ENCODE assay signal across 28 cellular contexts in the genomic region with DNA sequence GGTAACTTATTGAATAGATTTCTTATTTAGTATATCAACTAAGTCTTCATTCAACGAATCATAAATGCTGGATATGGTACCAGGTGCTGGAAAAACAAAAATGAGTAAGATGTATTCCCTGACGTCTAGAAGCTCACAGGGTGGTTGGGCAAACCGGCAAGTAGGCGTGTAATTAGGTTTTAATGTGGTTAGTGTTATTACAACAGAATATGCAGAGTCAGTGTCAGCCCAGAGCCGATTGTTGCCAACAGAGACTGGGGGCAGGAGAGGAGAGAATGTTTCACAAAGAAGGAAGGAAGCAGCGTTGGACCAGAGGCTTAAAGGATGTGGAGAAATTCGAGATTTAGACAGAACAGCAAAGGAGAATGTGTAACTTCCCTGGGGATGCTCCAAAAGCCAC.
DNase-seq lines count a peak whose midpoint lies in the region; ATAC-seq and TF ChIP-seq lines count a peak whose summit lies in the region.
"Had no signal": no experiment of that assay in that cellular context is flagged by ENCODE, and none has a peak within 500 bp of the region (broad histone marks: within the 10 kb centered on the region; RNA-seq: fewer than 3 reads in every experiment).

No MANE protein-coding gene starts in this region.

- no peak overlapping the region for H3K27ac Mint-ChIP-seq in progenitor cell of endocrine pancreas
- H3K27ac Mint-ChIP-seq: activated CD4-positive, alpha-beta memory T cell treated with anti-CD3 and anti-CD28 coated beads for 36 hours; activated naive CD8-positive, alpha-beta T cell treated with anti-CD3 and anti-CD28 coated beads, Interleukin-2, amount 50 U/mL, for 24 hours; CD4-positive, CD25-positive, alpha-beta regulatory T cell; dendritic cell treated with granulocyte-macrophage colony-stimulating factor and Interleukin-4, amounts not matched to agents 40 ng/mL and 50 ng/mL, for 4 days; immature natural killer cell; nephron progenitor cell had no signal

- CTCF ChIA-PET in A673 (lab: Charles Lee): no interaction called here

- POLR2A ChIA-PET in A673 (lab: Charles Lee; ENCODE audit: low non-redundant PET): no interaction called here

- DNase-seq in A673 (ENCODE audit: low spot score): peak; percentile 50
- DNase-seq in H4 (ENCODE audit: low spot score): peak; percentile 66
- DNase-seq in SKM-1 treated with dmso at 0.1 percent for 144 hours (lab: John Stamatoyannopoulos, UW; ENCODE audit: unreplicated experiment): peak; percentile 82
- peak; percentile 29 to 80 for DNase-seq in fibroblast of lung (ENCODE audit: low read depth in 2 of 2)
- no peak for DNase-seq in progenitor cell of endocrine pancreas (ENCODE audit: low spot score, unreplicated experiment)
- DNase-seq in cerebellar nuclear complex (lab: John Stamatoyannopoulos, UW): no peak
- DNase-seq: activated CD4-positive, alpha-beta memory T cell treated with anti-CD3 and anti-CD28 coated beads for 36 hours; activated CD4-positive, CD25-positive, alpha-beta regulatory T cell; activated effector memory CD4-positive, alpha-beta T cell treated with Interleukin-2 at 50 U/mL for 16 hours; activated naive CD8-positive, alpha-beta T cell treated with anti-CD3 and anti-CD28 coated beads, Interleukin-2, amount 50 U/mL, for 24 hours; CD4-positive, CD25-positive, alpha-beta regulatory T cell; GF-D8; immature natural killer cell; left ventricle myocardium superior; NCI-H1105 treated with DMSO at 0.1 percent for 48 hours; NCI-H2081 treated with DMSO at 0.1 percent for 48 hours; nephron progenitor cell; RPMI8226; SK-N-SH; upper lobe of right lung had no signal

- no peaks in the 10 kb centered on the region for H3K36me3 ChIP-seq in A673 (ENCODE audit: insufficient read depth, low read length, poor library complexity, severe bottlenecking)
- H3K36me3 ChIP-seq in fibroblast of lung (ENCODE audit: control insufficient read depth, insufficient read depth, low read length): no peaks in the 10 kb centered on the region
- H3K36me3 ChIP-seq: cardiac muscle cell, upper lobe of right lung had no signal

- no peak overlapping the region for H3K4me3 Mint-ChIP-seq in progenitor cell of endocrine pancreas (ENCODE audit: low read depth)
- H3K4me3 Mint-ChIP-seq: activated CD4-positive, alpha-beta memory T cell treated with anti-CD3 and anti-CD28 coated beads for 36 hours; activated naive CD8-positive, alpha-beta T cell treated with anti-CD3 and anti-CD28 coated beads, Interleukin-2, amount 50 U/mL, for 24 hours; CD4-positive, CD25-positive, alpha-beta regulatory T cell; dendritic cell treated with granulocyte-macrophage colony-stimulating factor and Interleukin-4, amounts not matched to agents 40 ng/mL and 50 ng/mL, for 4 days; immature natural killer cell; nephron progenitor cell had no signal

- H3K27me3 Mint-ChIP-seq in progenitor cell of endocrine pancreas: no peaks in the 10 kb centered on the region
- H3K27me3 Mint-ChIP-seq: activated CD4-positive, alpha-beta memory T cell treated with anti-CD3 and anti-CD28 coated beads for 36 hours; activated naive CD8-positive, alpha-beta T cell treated with anti-CD3 and anti-CD28 coated beads, Interleukin-2, amount 50 U/mL, for 24 hours; CD4-positive, CD25-positive, alpha-beta regulatory T cell; dendritic cell treated with granulocyte-macrophage colony-stimulating factor and Interleukin-4, amounts not matched to agents 40 ng/mL and 50 ng/mL, for 4 days had no signal

- H3K4me2 ChIP-seq in fibroblast of lung (ENCODE audit: extremely low read depth, insufficient read depth, low read length): no peak overlapping the region
- H3K4me2 ChIP-seq: SK-N-SH had no signal

- H2AFZ ChIP-seq in fibroblast of lung (ENCODE audit: low read length): no peak overlapping the region
- H2AFZ ChIP-seq: parathyroid adenoma had no signal

- no peak for ATAC-seq in HG03135 (IDR thresholded peaks at IDR 0.05; ENCODE audit: unreplicated experiment)
- no peak for ATAC-seq in HG03565 (IDR thresholded peaks at IDR 0.05; ENCODE audit: unreplicated experiment)
- ATAC-seq: activated naive CD8-positive, alpha-beta T cell treated with anti-CD3 and anti-CD28 coated beads, Interleukin-2, amount 50 U/mL, for 24 hours; GM12878; HepG2; left ventricle myocardium superior; sciatic nerve; upper lobe of right lung had no signal

- BruUV-seq in A673 (replicated peaks; lab: Mats Ljungman, UMichigan): no TSS peak

- no peak overlapping the region for H3K9ac ChIP-seq in fibroblast of lung (ENCODE audit: insufficient read depth, low read length)
- H3K9ac ChIP-seq: parathyroid adenoma, SK-N-SH had no signal

- H3K4me3 ChIP-seq in A673 (ENCODE audit: low read depth, low read length, poor library complexity, severe bottlenecking) (no peak overlapping the region), fibroblast of lung (replicated peaks in 1 of 4; ENCODE audit: control extremely low read depth in 1 of 4, insufficient read depth in 1 of 4, low read depth in 3 of 4, low read length in 4 of 4) (no peak overlapping the region)
- H3K4me3 ChIP-seq: cardiac muscle cell, GM12878, upper lobe of right lung had no signal

- H3K79me2 ChIP-seq in fibroblast of lung (ENCODE audit: control insufficient read depth, insufficient read depth, low read length): no peaks in the 10 kb centered on the region
- H3K79me2 ChIP-seq: parathyroid adenoma had no signal

- H3K4me1 Mint-ChIP-seq in progenitor cell of endocrine pancreas (ENCODE audit: low read depth): peaks cover 5% of the 10 kb centered on the region
- H3K4me1 Mint-ChIP-seq: activated naive CD8-positive, alpha-beta T cell treated with anti-CD3 and anti-CD28 coated beads, Interleukin-2, amount 50 U/mL, for 24 hours; CD4-positive, CD25-positive, alpha-beta regulatory T cell; immature natural killer cell had no signal

- peaks cover 5% of the 10 kb centered on the region for H3K9me3 Mint-ChIP-seq in progenitor cell of endocrine pancreas (ENCODE audit: low read depth)
- H3K9me3 Mint-ChIP-seq: activated CD4-positive, alpha-beta memory T cell treated with anti-CD3 and anti-CD28 coated beads for 36 hours had no signal

- no peaks in the 10 kb centered on the region for H4K20me1 ChIP-seq in fibroblast of lung (ENCODE audit: control insufficient read depth, extremely low read depth, insufficient read depth, low read length)

- intact Hi-C loops in A673 (cut with micrococcal nuclease; ENCODE audit: unreplicated experiment): no loop called here

- H3K9me3 ChIP-seq in A673 (ENCODE audit: low read depth, low read length, poor library complexity, severe bottlenecking) (no peaks in the 10 kb centered on the region), fibroblast of lung (ENCODE audit: control insufficient read depth, insufficient read depth, low read depth, low read length) (no peaks in the 10 kb centered on the region)
- H3K9me3 ChIP-seq: SK-N-SH, upper lobe of right lung had no signal

- H3K27me3 ChIP-seq in A673 (replicated peaks; ENCODE audit: insufficient read depth, low read depth, low read length, poor library complexity) (no peaks in the 10 kb centered on the region), fibroblast of lung (ENCODE audit: control insufficient read depth, insufficient read depth, low read length) (no peaks in the 10 kb centered on the region)
- H3K27me3 ChIP-seq: cardiac muscle cell, upper lobe of right lung had no signal

- H3K4me1 ChIP-seq in A673 (ENCODE audit: insufficient read depth, low read length, poor library complexity, severe bottlenecking): no peaks in the 10 kb centered on the region
- no peaks in the 10 kb centered on the region for H3K4me1 ChIP-seq in fibroblast of lung (ENCODE audit: control insufficient read depth, extremely low read depth, insufficient read depth, low read length)
- H3K4me1 ChIP-seq: parathyroid adenoma, upper lobe of right lung had no signal

- H3K36me3 Mint-ChIP-seq in progenitor cell of endocrine pancreas (ENCODE audit: insufficient read depth): no peaks in the 10 kb centered on the region
- H3K36me3 Mint-ChIP-seq: activated CD4-positive, alpha-beta memory T cell treated with anti-CD3 and anti-CD28 coated beads for 36 hours; CD4-positive, CD25-positive, alpha-beta regulatory T cell; immature natural killer cell had no signal

- TF ChIP-seq CTCF in A673 (conservative IDR thresholded peaks at IDR 0.05; ENCODE audit: low read depth, low read length): no peak
- TF ChIP-seq CTCF in fibroblast of lung (conservative IDR thresholded peaks at IDR 0.05 in 1 of 2, IDR thresholded peaks at IDR 0.05 in 1 of 2; ENCODE audit: low read depth in 1 of 2, low read length in 2 of 2): no peak
- TF ChIP-seq CTCF in progenitor cell of endocrine pancreas (IDR thresholded peaks at IDR 0.05; ENCODE audit: unreplicated experiment): no peak

- H3K27ac ChIP-seq in A673 (ENCODE audit: low read depth, low read length, poor library complexity, severe bottlenecking): no peak overlapping the region
- H3K27ac ChIP-seq in fibroblast of lung (ENCODE audit: insufficient read depth, low read length): no peak overlapping the region
- H3K27ac ChIP-seq: cardiac muscle cell, parathyroid adenoma, upper lobe of right lung had no signal

Comparison
In these comparisons a context has a peak if more than half of its experiments do, and no peak if none do; other contexts are left out.
1. DNase-seq: peak in A673 (single experiment), H4 (single experiment), SKM-1 treated with dmso at 0.1 percent for 144 hours (single experiment) and fibroblast of lung (2 of 2); none in progenitor cell of endocrine pancreas (single experiment) and cerebellar nuclear complex (0 of 2).